ENCODE assay signal across 1 cellular context in genomic region chr5:179427032-179427675, GRCh38.
TF ChIP-seq lines count a peak whose summit lies in the region.

No MANE protein-coding gene starts in this region.

TF ChIP-seq in GM23338, 12 proteins besides CTCF, POLR2A, EP300 and RAD21 (continued from another document):
- TF ChIP-seq STAT1 (IDR thresholded peaks at IDR 0.05; ENCODE audit: unreplicated experiment) (no peak), JUNB (IDR thresholded peaks at IDR 0.05; ENCODE audit: unreplicated experiment) (no peak)
